10 cellular contexts compared by ENCODE assay signal in genomic region chr10:1736180-1736971, GRCh38. TPM values are rescaled to one million over a fixed set of nuclear protein-coding genes. Genes with fewer than 3 reads are reported as not detected.
DNase-seq lines count a peak whose midpoint lies in the region; ATAC-seq, FAIRE-seq and TF ChIP-seq lines count a peak whose summit lies in the region.
"Had no signal": no experiment of that assay in that cellular context is flagged by ENCODE, and none has a peak within 500 bp of the region (broad histone marks: within the 10 kb centered on the region; RNA-seq: fewer than 3 reads in every experiment).

No MANE protein-coding gene starts in this region.

- peak overlapping the region; percentile 74 for H3K4me2 ChIP-seq in KMS-11

- no peak for FAIRE-seq in kidney (lab: Jason Lieb, UNC)
- FAIRE-seq: endometrium had no signal

- H3K27ac Mint-ChIP-seq in progenitor cell of endocrine pancreas: no peak overlapping the region

- no peaks in the 10 kb centered on the region for H3K27me3 ChIP-seq in KMS-11 (ENCODE audit: insufficient read depth, low read depth)

- H3K4me3 Mint-ChIP-seq in progenitor cell of endocrine pancreas (ENCODE audit: low read depth): peak overlapping the region; percentile 79

- H3K4me1 Mint-ChIP-seq in progenitor cell of endocrine pancreas (ENCODE audit: low read depth): peaks cover 9% of the 10 kb centered on the region

- peak overlapping the region; percentile 99 for H2AFZ ChIP-seq in KMS-11 (ENCODE audit: low read depth)

- no peak for DNase-seq in GM12865 (ENCODE audit: low read depth)
- DNase-seq in progenitor cell of endocrine pancreas (ENCODE audit: low spot score, unreplicated experiment): no peak
- DNase-seq in kidney: no peak

- no peaks in the 10 kb centered on the region for H4K20me1 ChIP-seq in KMS-11 (ENCODE audit: insufficient read depth)

- H3K4me1 ChIP-seq in KMS-11 (ENCODE audit: low read depth, poor library complexity, severe bottlenecking) (peaks cover 13% of the 10 kb centered on the region), kidney (ENCODE audit: control insufficient read depth in 1 of 2, insufficient read depth in 1 of 2, low read depth in 1 of 2, low read length in 2 of 2) (no peaks in the 10 kb centered on the region)

- intact Hi-C loops in kidney (cut with DNase I): no loop called here

- H3K36me3 Mint-ChIP-seq in progenitor cell of endocrine pancreas (ENCODE audit: insufficient read depth): no peaks in the 10 kb centered on the region

- TF ChIP-seq CTCF in GM12865 (IDR thresholded peaks at IDR 0.05; ENCODE audit: insufficient read depth, low read depth, low read length, missing control alignments) (no peak), KMS-11 (conservative IDR thresholded peaks at IDR 0.05; ENCODE audit: low read depth, low read length) (no peak), progenitor cell of endocrine pancreas (IDR thresholded peaks at IDR 0.05; ENCODE audit: unreplicated experiment) (no peak), kidney (IDR thresholded peaks at IDR 0.05; ENCODE audit: borderline replicate concordance, extremely low read depth, insufficient read depth) (no peak)

- peak overlapping the region; percentile 69; the same call in 1 of the 2 replicates for H3K9ac ChIP-seq in KMS-11
- H3K9ac ChIP-seq in kidney (ENCODE audit: low read length in 2 of 2): no peak overlapping the region

- H3K27me3 Mint-ChIP-seq in progenitor cell of endocrine pancreas: peaks cover 86% of the 10 kb centered on the region

- no peak overlapping the region for H3K27ac ChIP-seq in KMS-11
- no peak overlapping the region for H3K27ac ChIP-seq in kidney (ENCODE audit: low read depth in 2 of 2, low read length in 2 of 2)
- H3K27ac ChIP-seq: HL-60 had no signal

- ATAC-seq in esophagus mucosa (peak; percentile 15), GM18873 (IDR thresholded peaks at IDR 0.05; ENCODE audit: low FRiP score, unreplicated experiment) (no peak), GM18520 (IDR thresholded peaks at IDR 0.05; ENCODE audit: unreplicated experiment) (no peak), GM21717 (IDR thresholded peaks at IDR 0.05; ENCODE audit: unreplicated experiment) (no peak)

- no peaks in the 10 kb centered on the region for H3K9me3 Mint-ChIP-seq in progenitor cell of endocrine pancreas (ENCODE audit: low read depth)

- H3K36me3 ChIP-seq in KMS-11 (ENCODE audit: insufficient read depth): no peaks in the 10 kb centered on the region
- no peaks in the 10 kb centered on the region for H3K36me3 ChIP-seq in kidney (ENCODE audit: control insufficient read depth in 1 of 2, insufficient read depth in 2 of 2, low read length in 2 of 2)

- peak overlapping the region; percentile 86 for H3K4me3 ChIP-seq in GM12865 (ENCODE audit: low read depth, low read length)
- H3K4me3 ChIP-seq in KMS-11 (IDR thresholded peaks at IDR 0.05; ENCODE audit: insufficient read depth, low read depth, low read length): no peak overlapping the region
- H3K4me3 ChIP-seq in kidney (ENCODE audit: low read length in 2 of 2): no peak overlapping the region

- no peaks in the 10 kb centered on the region for H3K79me2 ChIP-seq in KMS-11 (ENCODE audit: insufficient read depth, low read depth)

- no peaks in the 10 kb centered on the region for H3K9me3 ChIP-seq in kidney (ENCODE audit: control insufficient read depth in 1 of 2, low read length in 2 of 2)

RNA-seq across cellular contexts. Expression of gene ADARB2, which starts 0.9 kb away (rescaled TPM):
- total RNA-seq in esophagus mucosa (0.20 TPM), progenitor cell of endocrine pancreas (1.3 and 1.5 TPM in 2 replicates), kidney (1.0 TPM)
- 1.3 TPM for polyA plus RNA-seq in kidney (ENCODE audit: insufficient read depth, low read depth, low replicate concordance)
